Comparison of ENCODE assay signal across 1 cellular context in genomic region chr2:218710687-218711549, GRCh38.
TF ChIP-seq lines count a peak whose summit lies in the region.

Gene TTLL4 (plus strand): TSS chr2:218710835. CDS start chr2:218737677, 26,842 bp downstream.

TF ChIP-seq in HepG2, 621 proteins besides CTCF, POLR2A, EP300 and RAD21 (continued from another document and continues in another):
- TF ChIP-seq NFAT5 (CRISPR knock-in tag; IDR thresholded peaks at IDR 0.05) (0 out of 2 replicates have a peak, but pooled peaks have one; percentile 23), EED (CRISPR knock-in tag; IDR thresholded peaks at IDR 0.05) (peak; percentile 99), FOXJ3 (CRISPR knock-in tag; IDR thresholded peaks at IDR 0.05; ENCODE audit: borderline replicate concordance) (no peak), TIGD3 (CRISPR knock-in tag; IDR thresholded peaks at IDR 0.05; ENCODE audit: borderline replicate concordance) (no peak; the same call in 1 of the 2 replicates), ZNF180 (CRISPR knock-in tag; IDR thresholded peaks at IDR 0.05; ENCODE audit: borderline replicate concordance, low read depth) (no peak), ZNF296 (CRISPR knock-in tag; conservative IDR thresholded peaks at IDR 0.05) (peak; percentile 48; the same call in 1 of the 2 replicates), NRL (CRISPR knock-in tag; IDR thresholded peaks at IDR 0.05; ENCODE audit: borderline replicate concordance) (peak; percentile 96), TAF1 (CRISPR knock-in tag; IDR thresholded peaks at IDR 0.05) (peak; percentile 69; the same call in 1 of the 2 replicates), HNRNPL (IDR thresholded peaks at IDR 0.05; ENCODE audit: low read depth, low read length) (0 out of 2 replicates have a peak, but pooled peaks have one; percentile 17), FOXA3 (CRISPR knock-in tag; IDR thresholded peaks at IDR 0.05) (peak; percentile 76), ZNF557 (CRISPR knock-in tag; IDR thresholded peaks at IDR 0.05) (peak; percentile 65; the same call in 1 of the 2 replicates), HCFC1 (IDR thresholded peaks at IDR 0.05; ENCODE audit: low read depth, low read length) (peak; percentile 90), HMG20A (CRISPR knock-in tag; IDR thresholded peaks at IDR 0.05; ENCODE audit: borderline replicate concordance) (peak; percentile 8; the same call in 1 of the 2 replicates), RFX5 (IDR thresholded peaks at IDR 0.05; ENCODE audit: low read depth, low read length) (peak; percentile 77), NBN (conservative IDR thresholded peaks at IDR 0.05) (no peak), ZNF619 (CRISPR knock-in tag; IDR thresholded peaks at IDR 0.05) (peak; percentile 89; the same call in 1 of the 2 replicates), JDP2 (CRISPR knock-in tag; IDR thresholded peaks at IDR 0.05; ENCODE audit: borderline replicate concordance) (no peak), ZNF550 (CRISPR knock-in tag; IDR thresholded peaks at IDR 0.05; ENCODE audit: borderline replicate concordance) (no peak; the same call in 1 of the 2 replicates), ZNF552 (CRISPR knock-in tag; IDR thresholded peaks at IDR 0.05; ENCODE audit: borderline replicate concordance) (peak; percentile 70), PTBP1 (IDR thresholded peaks at IDR 0.05; ENCODE audit: low read depth, low read length, poor library complexity, severe bottlenecking) (no peak), THAP11 (CRISPR knock-in tag; IDR thresholded peaks at IDR 0.05) (peak; percentile 98), SCMH1 (CRISPR knock-in tag; IDR thresholded peaks at IDR 0.05; ENCODE audit: borderline replicate concordance) (no peak), PRPF4 (IDR thresholded peaks at IDR 0.05; ENCODE audit: low read depth, low read length, poor library complexity, severe bottlenecking) (no peak), RBFOX2 (IDR thresholded peaks at IDR 0.05; ENCODE audit: low read depth, low read length) (peak; percentile 97), RBM39 (IDR thresholded peaks at IDR 0.05; ENCODE audit: low read depth, low read length, poor library complexity, severe bottlenecking) (peak; percentile 57), MYPOP (CRISPR knock-in tag; IDR thresholded peaks at IDR 0.05) (peak; percentile 87; the same call in 1 of the 2 replicates), ZNF580 (CRISPR knock-in tag; IDR thresholded peaks at IDR 0.05; ENCODE audit: borderline replicate concordance, low read depth) (no peak), HES4 (CRISPR knock-in tag; IDR thresholded peaks at IDR 0.05; ENCODE audit: borderline replicate concordance) (peak; percentile 70; the same call in 1 of the 2 replicates), DR1 (CRISPR knock-in tag; IDR thresholded peaks at IDR 0.05) (peak; percentile 81; the same call in 1 of the 2 replicates), ZFP41 (CRISPR knock-in tag; IDR thresholded peaks at IDR 0.05; ENCODE audit: borderline replicate concordance) (peak; percentile 71; the same call in 1 of the 2 replicates), ATAD3A (CRISPR knock-in tag; IDR thresholded peaks at IDR 0.05) (no peak)
- TF ChIP-seq, protein P1, sequence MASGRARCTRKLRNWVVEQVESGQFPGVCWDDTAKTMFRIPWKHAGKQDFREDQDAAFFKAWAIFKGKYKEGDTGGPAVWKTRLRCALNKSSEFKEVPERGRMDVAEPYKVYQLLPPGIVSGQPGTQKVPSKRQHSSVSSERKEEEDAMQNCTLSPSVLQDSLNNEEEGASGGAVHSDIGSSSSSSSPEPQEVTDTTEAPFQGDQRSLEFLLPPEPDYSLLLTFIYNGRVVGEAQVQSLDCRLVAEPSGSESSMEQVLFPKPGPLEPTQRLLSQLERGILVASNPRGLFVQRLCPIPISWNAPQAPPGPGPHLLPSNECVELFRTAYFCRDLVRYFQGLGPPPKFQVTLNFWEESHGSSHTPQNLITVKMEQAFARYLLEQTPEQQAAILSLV (CRISPR knock-in tag; IDR thresholded peaks at IDR 0.05; ENCODE audit: borderline replicate concordance) = peak; percentile 100
- TF ChIP-seq, protein P2, sequence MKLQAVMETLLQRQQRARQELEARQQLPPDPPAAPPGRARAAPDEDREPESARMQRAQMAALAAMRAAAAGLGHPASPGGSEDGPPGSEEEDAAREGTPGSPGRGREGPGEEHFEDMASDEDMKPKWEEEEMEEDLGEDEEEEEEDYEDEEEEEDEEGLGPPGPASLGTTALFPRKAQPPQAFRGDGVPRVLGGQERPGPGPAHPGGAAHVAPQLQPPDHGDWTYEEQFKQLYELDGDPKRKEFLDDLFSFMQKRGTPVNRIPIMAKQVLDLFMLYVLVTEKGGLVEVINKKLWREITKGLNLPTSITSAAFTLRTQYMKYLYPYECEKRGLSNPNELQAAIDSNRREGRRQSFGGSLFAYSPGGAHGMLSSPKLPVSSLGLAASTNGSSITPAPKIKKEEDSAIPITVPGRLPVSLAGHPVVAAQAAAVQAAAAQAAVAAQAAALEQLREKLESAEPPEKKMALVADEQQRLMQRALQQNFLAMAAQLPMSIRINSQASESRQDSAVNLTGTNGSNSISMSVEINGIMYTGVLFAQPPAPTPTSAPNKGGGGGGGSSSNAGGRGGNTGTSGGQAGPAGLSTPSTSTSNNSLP (IDR thresholded peaks at IDR 0.05; ENCODE audit: low read depth, low read length) = no peak; the same call in 1 of the 2 replicates
- TF ChIP-seq, protein P3, sequence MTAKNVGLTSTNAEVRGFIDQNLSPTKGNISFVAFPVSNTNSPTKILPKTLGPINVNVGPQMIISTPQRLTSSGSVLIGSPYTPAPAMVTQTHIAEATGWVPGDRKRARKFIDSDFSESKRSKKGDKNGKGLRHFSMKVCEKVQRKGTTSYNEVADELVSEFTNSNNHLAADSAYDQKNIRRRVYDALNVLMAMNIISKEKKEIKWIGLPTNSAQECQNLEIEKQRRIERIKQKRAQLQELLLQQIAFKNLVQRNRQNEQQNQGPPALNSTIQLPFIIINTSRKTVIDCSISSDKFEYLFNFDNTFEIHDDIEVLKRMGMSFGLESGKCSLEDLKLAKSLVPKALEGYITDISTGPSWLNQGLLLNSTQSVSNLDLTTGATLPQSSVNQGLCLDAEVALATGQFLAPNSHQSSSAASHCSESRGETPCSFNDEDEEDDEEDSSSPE (CRISPR knock-in tag; IDR thresholded peaks at IDR 0.05) = peak; percentile 90
- TF ChIP-seq, protein P4, sequence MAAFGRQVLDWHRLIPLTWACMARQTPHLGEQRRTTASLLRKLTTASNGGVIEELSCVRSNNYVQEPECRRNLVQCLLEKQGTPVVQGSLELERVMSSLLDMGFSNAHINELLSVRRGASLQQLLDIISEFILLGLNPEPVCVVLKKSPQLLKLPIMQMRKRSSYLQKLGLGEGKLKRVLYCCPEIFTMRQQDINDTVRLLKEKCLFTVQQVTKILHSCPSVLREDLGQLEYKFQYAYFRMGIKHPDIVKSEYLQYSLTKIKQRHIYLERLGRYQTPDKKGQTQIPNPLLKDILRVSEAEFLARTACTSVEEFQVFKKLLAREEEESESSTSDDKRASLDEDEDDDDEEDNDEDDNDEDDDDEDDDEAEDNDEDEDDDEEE (CRISPR knock-in tag; IDR thresholded peaks at IDR 0.05) = peak; percentile 86; the same call in 1 of the 2 replicates
- TF ChIP-seq, protein P5, sequence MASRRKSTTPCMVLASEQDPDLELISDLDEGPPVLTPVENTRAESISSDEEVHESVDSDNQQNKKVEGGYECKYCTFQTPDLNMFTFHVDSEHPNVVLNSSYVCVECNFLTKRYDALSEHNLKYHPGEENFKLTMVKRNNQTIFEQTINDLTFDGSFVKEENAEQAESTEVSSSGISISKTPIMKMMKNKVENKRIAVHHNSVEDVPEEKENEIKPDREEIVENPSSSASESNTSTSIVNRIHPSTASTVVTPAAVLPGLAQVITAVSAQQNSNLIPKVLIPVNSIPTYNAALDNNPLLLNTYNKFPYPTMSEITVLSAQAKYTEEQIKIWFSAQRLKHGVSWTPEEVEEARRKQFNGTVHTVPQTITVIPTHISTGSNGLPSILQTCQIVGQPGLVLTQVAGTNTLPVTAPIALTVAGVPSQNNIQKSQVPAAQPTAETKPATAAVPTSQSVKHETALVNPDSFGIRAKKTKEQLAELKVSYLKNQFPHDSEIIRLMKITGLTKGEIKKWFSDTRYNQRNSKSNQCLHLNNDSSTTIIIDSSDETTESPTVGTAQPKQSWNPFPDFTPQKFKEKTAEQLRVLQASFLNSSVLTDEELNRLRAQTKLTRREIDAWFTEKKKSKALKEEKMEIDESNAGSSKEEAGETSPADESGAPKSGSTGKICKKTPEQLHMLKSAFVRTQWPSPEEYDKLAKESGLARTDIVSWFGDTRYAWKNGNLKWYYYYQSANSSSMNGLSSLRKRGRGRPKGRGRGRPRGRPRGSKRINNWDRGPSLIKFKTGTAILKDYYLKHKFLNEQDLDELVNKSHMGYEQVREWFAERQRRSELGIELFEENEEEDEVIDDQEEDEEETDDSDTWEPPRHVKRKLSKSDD (CRISPR knock-in tag; IDR thresholded peaks at IDR 0.05; ENCODE audit: low read depth) = 0 out of 2 replicates have a peak, but pooled peaks have one; percentile 67
- TF ChIP-seq, protein P6, sequence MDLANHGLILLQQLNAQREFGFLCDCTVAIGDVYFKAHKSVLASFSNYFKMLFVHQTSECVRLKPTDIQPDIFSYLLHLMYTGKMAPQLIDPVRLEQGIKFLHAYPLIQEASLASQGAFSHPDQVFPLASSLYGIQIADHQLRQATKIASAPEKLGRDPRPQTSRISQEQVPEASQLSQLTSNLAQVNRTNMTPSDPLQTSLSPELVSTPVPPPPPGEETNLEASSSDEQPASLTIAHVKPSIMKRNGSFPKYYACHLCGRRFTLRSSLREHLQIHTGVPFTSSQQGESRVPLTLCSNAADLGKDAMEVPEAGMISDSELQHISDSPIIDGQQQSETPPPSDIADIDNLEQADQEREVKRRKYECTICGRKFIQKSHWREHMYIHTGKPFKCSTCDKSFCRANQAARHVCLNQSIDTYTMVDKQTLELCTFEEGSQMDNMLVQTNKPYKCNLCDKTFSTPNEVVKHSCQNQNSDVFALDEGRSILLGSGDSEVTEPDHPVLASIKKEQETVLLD (CRISPR knock-in tag; IDR thresholded peaks at IDR 0.05; ENCODE audit: low read depth) = no peak
- TF ChIP-seq, protein P7, sequence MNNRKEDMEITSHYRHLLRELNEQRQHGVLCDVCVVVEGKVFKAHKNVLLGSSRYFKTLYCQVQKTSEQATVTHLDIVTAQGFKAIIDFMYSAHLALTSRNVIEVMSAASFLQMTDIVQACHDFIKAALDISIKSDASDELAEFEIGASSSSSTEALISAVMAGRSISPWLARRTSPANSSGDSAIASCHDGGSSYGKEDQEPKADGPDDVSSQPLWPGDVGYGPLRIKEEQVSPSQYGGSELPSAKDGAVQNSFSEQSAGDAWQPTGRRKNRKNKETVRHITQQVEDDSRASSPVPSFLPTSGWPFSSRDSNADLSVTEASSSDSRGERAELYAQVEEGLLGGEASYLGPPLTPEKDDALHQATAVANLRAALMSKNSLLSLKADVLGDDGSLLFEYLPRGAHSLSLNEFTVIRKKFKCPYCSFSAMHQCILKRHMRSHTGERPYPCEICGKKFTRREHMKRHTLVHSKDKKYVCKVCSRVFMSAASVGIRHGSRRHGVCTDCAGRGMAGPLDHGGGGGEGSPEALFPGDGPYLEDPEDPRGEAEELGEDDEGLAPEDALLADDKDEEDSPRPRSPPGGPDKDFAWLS (CRISPR knock-in tag; IDR thresholded peaks at IDR 0.05; ENCODE audit: borderline replicate concordance) = peak; percentile 97
